In the genomic region with DNA sequence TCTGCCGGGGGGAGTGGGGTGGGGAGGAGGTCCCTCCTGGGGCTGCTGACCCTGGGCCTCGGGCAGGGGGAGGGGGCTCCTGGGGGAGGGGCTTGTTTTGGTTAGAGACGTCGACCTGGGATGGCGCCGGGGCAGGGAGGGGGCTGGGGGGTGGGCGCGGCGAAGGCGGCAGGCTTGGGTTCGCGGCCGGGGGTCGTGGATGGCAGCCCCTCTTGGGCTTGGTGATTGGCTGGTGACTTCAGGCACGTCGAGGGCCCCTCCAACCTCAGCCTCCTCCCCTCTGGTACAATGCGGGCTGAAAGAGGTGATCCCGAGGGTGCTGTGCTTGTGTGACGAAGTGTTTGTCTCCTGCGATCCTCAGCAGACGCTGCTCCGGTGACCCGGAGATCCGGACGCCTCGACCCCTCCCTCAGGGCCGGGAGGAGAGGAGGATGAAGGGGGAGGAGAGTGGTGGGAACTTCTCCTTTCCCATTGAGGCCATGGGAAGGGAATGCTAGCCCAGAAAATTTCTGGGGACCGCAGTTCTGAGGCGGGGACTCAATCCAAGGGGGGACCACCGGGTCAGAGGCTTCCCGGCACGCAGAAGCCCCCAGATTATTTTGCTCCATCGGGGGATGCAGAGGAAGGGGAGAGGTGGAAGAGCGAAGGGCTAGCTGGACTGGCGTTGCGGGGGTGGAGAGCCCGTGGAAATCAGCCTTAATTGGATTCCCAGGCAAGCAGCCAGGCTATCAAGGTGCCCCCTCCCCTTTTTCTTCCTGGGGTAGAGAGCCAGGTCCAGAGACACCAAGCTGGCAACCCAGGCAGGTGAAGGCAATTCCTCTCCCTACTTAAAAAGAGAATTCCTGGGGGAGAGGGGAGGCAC, we compare ENCODE assay signal across 1 cellular context.
TF ChIP-seq lines count a peak whose summit lies in the region.

No MANE protein-coding gene starts in this region.

TF ChIP-seq in endothelial cell of umbilical vein, 7 proteins besides CTCF, POLR2A, EP300 and RAD21 (continued from another document):
- TF ChIP-seq MAX (IDR thresholded peaks at IDR 0.05; ENCODE audit: insufficient read depth, insufficient read length): no peak
